26 cellular contexts compared by ENCODE assay signal in genomic region chr1:11728126-11728806, GRCh38. TPM values are rescaled to one million over a fixed set of nuclear protein-coding genes. Genes with fewer than 3 reads are reported as not detected.
"Had no signal": no experiment of that assay in that cellular context is flagged by ENCODE, and none has a peak within 500 bp of the region (broad histone marks: within the 10 kb centered on the region; RNA-seq: fewer than 3 reads in every experiment).

No MANE protein-coding gene starts in this region.

- H3K27ac ChIP-seq: breast epithelium, colonic mucosa, gastroesophageal sphincter, right lobe of liver, transverse colon, uterus had no signal

- H3K9me3 Mint-ChIP-seq: activated naive CD8-positive, alpha-beta T cell treated with anti-CD3 and anti-CD28 coated beads for 36 hours; activated T-cell treated with anti-CD3 and anti-CD28 coated beads, Interleukin-2, amount 50 U/mL, for 24 hours; memory B cell; nephron; stimulated activated memory B cell treated with anti-CD40 and anti-IgM and Interleukin-4, amounts not matched to agents 10 μg/mL and 1 μg/mL and 100 μg/mL, for 72 hours had no signal

- H3K9me3 ChIP-seq: breast epithelium, colonic mucosa, esophagus squamous epithelium, gastroesophageal sphincter, right lobe of liver, stomach, transverse colon, uterus had no signal

- H3K4me3 Mint-ChIP-seq: activated naive CD8-positive, alpha-beta T cell treated with anti-CD3 and anti-CD28 coated beads for 36 hours; activated T-cell treated with anti-CD3 and anti-CD28 coated beads, Interleukin-2, amount 50 U/mL, for 24 hours; memory B cell; nephron; stimulated activated memory B cell treated with anti-CD40 and anti-IgM and Interleukin-4, amounts not matched to agents 10 μg/mL and 1 μg/mL and 100 μg/mL, for 72 hours had no signal

- DNase-seq: activated CD4-positive, alpha-beta T cell treated with anti-CD3 and anti-CD28 coated beads for 1 hour; activated CD8-positive, alpha-beta memory T cell treated with anti-CD3 and anti-CD28 coated beads for 24 hours; activated CD8-positive, alpha-beta memory T cell treated with anti-CD3 and anti-CD28 coated beads, Interleukin-2, amount 50 U/mL, for 4 hours; activated naive CD4-positive, alpha-beta T cell treated with Interleukin-2 at 50 U/mL for 16 hours; activated naive CD8-positive, alpha-beta T cell treated with anti-CD3 and anti-CD28 coated beads for 36 hours; activated T-cell treated with anti-CD3 and anti-CD28 coated beads, Interleukin-2, amount 50 U/mL, for 24 hours; amniotic stem cell; colonic mucosa; dorsolateral prefrontal cortex; esophagus squamous epithelium; head of caudate nucleus; left colon; nucleus accumbens; right lobe of liver; stimulated activated CD4-positive, alpha-beta T cell treated with anti-CD3 and anti-CD28 coated beads, Interleukin-2, amount 100 ng/mL, for 24 hours; stomach; transverse colon; uterus had no signal

- H3K27ac Mint-ChIP-seq: activated naive CD8-positive, alpha-beta T cell treated with anti-CD3 and anti-CD28 coated beads for 36 hours; activated T-cell treated with anti-CD3 and anti-CD28 coated beads, Interleukin-2, amount 50 U/mL, for 24 hours; memory B cell; nephron; stimulated activated memory B cell treated with anti-CD40 and anti-IgM and Interleukin-4, amounts not matched to agents 10 μg/mL and 1 μg/mL and 100 μg/mL, for 72 hours had no signal

- H3K27me3 ChIP-seq: breast epithelium, colonic mucosa, dorsolateral prefrontal cortex, esophagus squamous epithelium, gastroesophageal sphincter, right lobe of liver, stomach, transverse colon, uterus had no signal

- ATAC-seq: gastroesophageal sphincter; left colon; right lobe of liver; stimulated activated memory B cell treated with anti-CD40 and anti-IgM and Interleukin-4, amounts not matched to agents 10 μg/mL and 1 μg/mL and 100 μg/mL, for 72 hours had no signal

- H3K36me3 Mint-ChIP-seq: activated naive CD8-positive, alpha-beta T cell treated with anti-CD3 and anti-CD28 coated beads for 36 hours; memory B cell; stimulated activated memory B cell treated with anti-CD40 and anti-IgM and Interleukin-4, amounts not matched to agents 10 μg/mL and 1 μg/mL and 100 μg/mL, for 72 hours had no signal

- H3K27me3 Mint-ChIP-seq: activated naive CD8-positive, alpha-beta T cell treated with anti-CD3 and anti-CD28 coated beads for 36 hours; activated T-cell treated with anti-CD3 and anti-CD28 coated beads, Interleukin-2, amount 50 U/mL, for 24 hours; memory B cell; stimulated activated memory B cell treated with anti-CD40 and anti-IgM and Interleukin-4, amounts not matched to agents 10 μg/mL and 1 μg/mL and 100 μg/mL, for 72 hours had no signal

- FAIRE-seq: islet of Langerhans, TTC549 had no signal

RNA-seq across cellular contexts. Expression of gene C1orf167, which starts 33.7 kb away (rescaled TPM):
- total RNA-seq: activated naive CD8-positive, alpha-beta T cell treated with anti-CD3 and anti-CD28 coated beads for 36 hours; colonic mucosa; left colon; right lobe of liver; temporal lobe had no signal

RNA-seq across cellular contexts. Expression of gene DRAXIN, which starts 36.8 kb away (rescaled TPM):
- total RNA-seq: esophagus squamous epithelium, right lobe of liver had no signal
